ENCODE assay signal across 9 cellular contexts in genomic region chr7:41881313-41882130, GRCh38.
A peak's percentile ranks its signal among the peaks of the same experiment; 100 is the strongest.
DNase-seq lines count a peak whose midpoint lies in the region; ATAC-seq and TF ChIP-seq lines count a peak whose summit lies in the region.
"Had no signal": no experiment of that assay in that cellular context is flagged by ENCODE, and none has a peak within 500 bp of the region (broad histone marks: within the 10 kb centered on the region; RNA-seq: fewer than 3 reads in every experiment).

No MANE protein-coding gene starts in this region.

- H3K27ac Mint-ChIP-seq in activated CD4-positive, alpha-beta T cell treated with anti-CD3 and anti-CD28 coated beads, Interleukin-2, amount 10 ng/mL, durations not matched to agents 7 days and 5 days = peak overlapping the region; percentile 96
- no peak overlapping the region; the same call in 1 of the 2 replicates for H3K27ac Mint-ChIP-seq in GM23338

- peak; percentile 34 for DNase-seq in activated gamma-delta T cell treated with Interleukin-2 at 50 U/mL for 16 hours
- no peak for DNase-seq in activated gamma-delta T cell (lab: John Stamatoyannopoulos, UW)
- peak; percentile 68 for DNase-seq in activated CD4-positive, alpha-beta T cell treated with anti-CD3 and anti-CD28 coated beads, Interleukin-2, amount 10 ng/mL, durations not matched to agents 7 days and 5 days
- peak; percentile 56 to 79 (median 57) for DNase-seq in stimulated activated CD4-positive, alpha-beta T cell treated with anti-CD3 and anti-CD28 coated beads, TNF-alpha, amount 100 ng/mL, for 48 hours (ENCODE audit: low read depth in 3 of 3)
- DNase-seq in NCI-H510A (lab: John Stamatoyannopoulos, UW) = no peak
- no peak for DNase-seq in GM23338 (ENCODE audit: low spot score)

- TF ChIP-seq EP300 in gastroesophageal sphincter (IDR thresholded peaks at IDR 0.05) = no peak

- no peak overlapping the region for H3K4me2 ChIP-seq in GM23338
- H3K4me2 ChIP-seq: A549 had no signal

- H2AFZ ChIP-seq in GM23338 = no peak overlapping the region

- CTCF ChIA-PET in activated CD4-positive, alpha-beta T cell treated with anti-CD3 and anti-CD28 coated beads, Interleukin-2, amount 10 ng/mL, durations not matched to agents 7 days and 5 days (lab: Charles Lee) = interaction anchor here (1.1 to 1.4 kb wide), 2 partner anchors 11 to 62 kb away, joined by 3 to 4 read pairs; no protein-coding TSS in a partner anchor

- no peak for TF ChIP-seq CTCF in gastroesophageal sphincter (IDR thresholded peaks at IDR 0.05)
- no peak for TF ChIP-seq CTCF in GM23338 (conservative IDR thresholded peaks at IDR 0.05; ENCODE audit: low read depth in 2 of 2)

- ATAC-seq in HG03520 (IDR thresholded peaks at IDR 0.05; ENCODE audit: unreplicated experiment) (peak; percentile 97), gastroesophageal sphincter (peak; percentile 59), GM23338 (no peak)
- ATAC-seq: A549 had no signal

- H3K4me3 ChIP-seq in gastroesophageal sphincter = no peak overlapping the region
- no peak overlapping the region for H3K4me3 ChIP-seq in GM23338
- H3K4me3 ChIP-seq: A549 had no signal

- H3K79me2 ChIP-seq in GM23338 (replicated peaks; ENCODE audit: insufficient read depth) = no peaks in the 10 kb centered on the region

- 73 to 96% methylated on average over 8 to 13 of the region's 13 CpGs for WGBS in gastroesophageal sphincter (ENCODE audit: low coverage in 1 of 2), 2 donors

- H3K27me3 ChIP-seq in gastroesophageal sphincter = no peaks in the 10 kb centered on the region
- H3K27me3 ChIP-seq in GM23338 (ENCODE audit: insufficient read depth) = no peaks in the 10 kb centered on the region

- H3K4me1 ChIP-seq in gastroesophageal sphincter (peaks cover 0 to 17% (median 10%) of the 10 kb centered on the region in 3 donors), GM23338 (ENCODE audit: insufficient read depth) (peaks cover 4% of the 10 kb centered on the region; the same call in 1 of the 2 replicates)
- H3K4me1 ChIP-seq: A549 had no signal

- peaks cover 19% of the 10 kb centered on the region for H3K9me3 Mint-ChIP-seq in activated CD4-positive, alpha-beta T cell treated with anti-CD3 and anti-CD28 coated beads, Interleukin-2, amount 10 ng/mL, durations not matched to agents 7 days and 5 days
- no peaks in the 10 kb centered on the region for H3K9me3 Mint-ChIP-seq in GM23338

- H3K4me1 Mint-ChIP-seq in activated CD4-positive, alpha-beta T cell treated with anti-CD3 and anti-CD28 coated beads, Interleukin-2, amount 10 ng/mL, durations not matched to agents 7 days and 5 days = peaks cover 29% of the 10 kb centered on the region
- H3K4me1 Mint-ChIP-seq in GM23338 = peaks cover 6% of the 10 kb centered on the region; the same call in 2 of the 3 replicates

- 0 out of 2 replicates have a peak, but pooled peaks cover 8% of the 10 kb centered on the region for H3K9me2 ChIP-seq in GM23338 (ENCODE audit: insufficient read depth)

- no peak for TF ChIP-seq POLR2A in gastroesophageal sphincter (IDR thresholded peaks at IDR 0.05)

- no peaks in the 10 kb centered on the region for H3K27me3 Mint-ChIP-seq in activated CD4-positive, alpha-beta T cell treated with anti-CD3 and anti-CD28 coated beads, Interleukin-2, amount 10 ng/mL, durations not matched to agents 7 days and 5 days
- peaks cover 4% of the 10 kb centered on the region for H3K27me3 Mint-ChIP-seq in GM23338 (ENCODE audit: insufficient read depth, low read depth, poor library complexity)

- peaks cover 19% of the 10 kb centered on the region for H3K36me3 Mint-ChIP-seq in activated CD4-positive, alpha-beta T cell treated with anti-CD3 and anti-CD28 coated beads, Interleukin-2, amount 10 ng/mL, durations not matched to agents 7 days and 5 days (ENCODE audit: low read depth)
- no peaks in the 10 kb centered on the region for H3K36me3 Mint-ChIP-seq in GM23338 (ENCODE audit: low read depth)

- no peaks in the 10 kb centered on the region for H4K20me1 ChIP-seq in GM23338 (replicated peaks; ENCODE audit: insufficient read depth)

- H3K4me3 Mint-ChIP-seq in activated CD4-positive, alpha-beta T cell treated with anti-CD3 and anti-CD28 coated beads, Interleukin-2, amount 10 ng/mL, durations not matched to agents 7 days and 5 days = peak overlapping the region; percentile 55
- no peak overlapping the region for H3K4me3 Mint-ChIP-seq in GM23338

- H3K36me3 ChIP-seq in gastroesophageal sphincter = no peaks in the 10 kb centered on the region
- no peaks in the 10 kb centered on the region; the same call in 1 of the 2 replicates for H3K36me3 ChIP-seq in GM23338 (ENCODE audit: insufficient read depth)

- POLR2A ChIA-PET in activated CD4-positive, alpha-beta T cell treated with anti-CD3 and anti-CD28 coated beads, Interleukin-2, amount 10 ng/mL, durations not matched to agents 7 days and 5 days (lab: Charles Lee) = no interaction called here

- H3K27ac ChIP-seq in gastroesophageal sphincter = no peak overlapping the region
- no peak overlapping the region for H3K27ac ChIP-seq in GM23338 (ENCODE audit: low read depth)
- H3K27ac ChIP-seq: A549 had no signal

- no peaks in the 10 kb centered on the region for H3K9me3 ChIP-seq in gastroesophageal sphincter
- H3K9me3 ChIP-seq: A549 had no signal

- no peaks in the 10 kb centered on the region for H3F3A ChIP-seq in GM23338 (replicated peaks; ENCODE audit: low read depth)

TF ChIP-seq in GM23338, 12 proteins besides CTCF, POLR2A, EP300 and RAD21 (continues in another document):
- TF ChIP-seq ZNF331 (CRISPR knock-in tag; IDR thresholded peaks at IDR 0.05; ENCODE audit: low read depth) (no peak), NANOG (IDR thresholded peaks at IDR 0.05; ENCODE audit: borderline replicate concordance) (no peak), EZH2 (IDR thresholded peaks at IDR 0.05; ENCODE audit: low read depth, unreplicated experiment) (no peak), CREB1 (CRISPR knock-in tag; IDR thresholded peaks at IDR 0.05; ENCODE audit: low read depth) (no peak)
- TF ChIP-seq, protein P1, sequence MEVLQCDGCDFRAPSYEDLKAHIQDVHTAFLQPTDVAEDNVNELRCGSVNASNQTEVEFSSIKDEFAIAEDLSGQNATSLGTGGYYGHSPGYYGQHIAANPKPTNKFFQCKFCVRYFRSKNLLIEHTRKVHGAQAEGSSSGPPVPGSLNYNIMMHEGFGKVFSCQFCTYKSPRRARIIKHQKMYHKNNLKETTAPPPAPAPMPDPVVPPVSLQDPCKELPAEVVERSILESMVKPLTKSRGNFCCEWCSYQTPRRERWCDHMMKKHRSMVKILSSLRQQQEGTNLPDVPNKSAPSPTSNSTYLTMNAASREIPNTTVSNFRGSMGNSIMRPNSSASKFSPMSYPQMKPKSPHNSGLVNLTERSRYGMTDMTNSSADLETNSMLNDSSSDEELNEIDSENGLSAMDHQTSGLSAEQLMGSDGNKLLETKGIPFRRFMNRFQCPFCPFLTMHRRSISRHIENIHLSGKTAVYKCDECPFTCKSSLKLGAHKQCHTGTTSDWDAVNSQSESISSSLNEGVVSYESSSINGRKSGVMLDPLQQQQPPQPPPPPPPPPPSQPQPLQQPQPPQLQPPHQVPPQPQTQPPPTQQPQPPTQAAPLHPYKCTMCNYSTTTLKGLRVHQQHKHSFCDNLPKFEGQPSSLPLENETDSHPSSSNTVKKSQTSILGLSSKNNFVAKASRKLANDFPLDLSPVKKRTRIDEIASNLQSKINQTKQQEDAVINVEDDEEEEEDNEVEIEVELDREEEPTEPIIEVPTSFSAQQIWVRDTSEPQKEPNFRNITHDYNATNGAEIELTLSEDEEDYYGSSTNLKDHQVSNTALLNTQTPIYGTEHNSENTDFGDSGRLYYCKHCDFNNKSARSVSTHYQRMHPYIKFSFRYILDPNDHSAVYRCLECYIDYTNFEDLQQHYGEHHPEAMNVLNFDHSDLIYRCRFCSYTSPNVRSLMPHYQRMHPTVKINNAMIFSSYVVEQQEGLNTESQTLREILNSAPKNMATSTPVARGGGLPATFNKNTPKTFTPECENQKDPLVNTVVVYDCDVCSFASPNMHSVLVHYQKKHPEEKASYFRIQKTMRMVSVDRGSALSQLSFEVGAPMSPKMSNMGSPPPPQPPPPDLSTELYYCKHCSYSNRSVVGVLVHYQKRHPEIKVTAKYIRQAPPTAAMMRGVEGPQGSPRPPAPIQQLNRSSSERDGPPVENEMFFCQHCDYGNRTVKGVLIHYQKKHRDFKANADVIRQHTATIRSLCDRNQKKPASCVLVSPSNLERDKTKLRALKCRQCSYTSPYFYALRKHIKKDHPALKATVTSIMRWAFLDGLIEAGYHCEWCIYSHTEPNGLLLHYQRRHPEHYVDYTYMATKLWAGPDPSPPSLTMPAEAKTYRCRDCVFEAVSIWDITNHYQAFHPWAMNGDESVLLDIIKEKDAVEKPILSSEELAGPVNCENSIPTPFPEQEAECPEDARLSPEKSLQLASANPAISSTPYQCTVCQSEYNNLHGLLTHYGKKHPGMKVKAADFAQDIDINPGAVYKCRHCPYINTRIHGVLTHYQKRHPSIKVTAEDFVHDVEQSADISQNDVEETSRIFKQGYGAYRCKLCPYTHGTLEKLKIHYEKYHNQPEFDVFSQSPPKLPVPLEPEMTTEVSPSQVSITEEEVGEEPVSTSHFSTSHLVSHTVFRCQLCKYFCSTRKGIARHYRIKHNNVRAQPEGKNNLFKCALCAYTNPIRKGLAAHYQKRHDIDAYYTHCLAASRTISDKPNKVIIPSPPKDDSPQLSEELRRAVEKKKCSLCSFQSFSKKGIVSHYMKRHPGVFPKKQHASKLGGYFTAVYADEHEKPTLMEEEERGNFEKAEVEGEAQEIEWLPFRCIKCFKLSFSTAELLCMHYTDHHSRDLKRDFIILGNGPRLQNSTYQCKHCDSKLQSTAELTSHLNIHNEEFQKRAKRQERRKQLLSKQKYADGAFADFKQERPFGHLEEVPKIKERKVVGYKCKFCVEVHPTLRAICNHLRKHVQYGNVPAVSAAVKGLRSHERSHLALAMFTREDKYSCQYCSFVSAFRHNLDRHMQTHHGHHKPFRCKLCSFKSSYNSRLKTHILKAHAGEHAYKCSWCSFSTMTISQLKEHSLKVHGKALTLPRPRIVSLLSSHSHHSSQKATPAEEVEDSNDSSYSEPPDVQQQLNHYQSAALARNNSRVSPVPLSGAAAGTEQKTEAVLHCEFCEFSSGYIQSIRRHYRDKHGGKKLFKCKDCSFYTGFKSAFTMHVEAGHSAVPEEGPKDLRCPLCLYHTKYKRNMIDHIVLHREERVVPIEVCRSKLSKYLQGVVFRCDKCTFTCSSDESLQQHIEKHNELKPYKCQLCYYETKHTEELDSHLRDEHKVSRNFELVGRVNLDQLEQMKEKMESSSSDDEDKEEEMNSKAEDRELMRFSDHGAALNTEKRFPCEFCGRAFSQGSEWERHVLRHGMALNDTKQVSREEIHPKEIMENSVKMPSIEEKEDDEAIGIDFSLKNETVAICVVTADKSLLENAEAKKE (CRISPR knock-in tag; IDR thresholded peaks at IDR 0.05) = no peak
- TF ChIP-seq, protein P2, sequence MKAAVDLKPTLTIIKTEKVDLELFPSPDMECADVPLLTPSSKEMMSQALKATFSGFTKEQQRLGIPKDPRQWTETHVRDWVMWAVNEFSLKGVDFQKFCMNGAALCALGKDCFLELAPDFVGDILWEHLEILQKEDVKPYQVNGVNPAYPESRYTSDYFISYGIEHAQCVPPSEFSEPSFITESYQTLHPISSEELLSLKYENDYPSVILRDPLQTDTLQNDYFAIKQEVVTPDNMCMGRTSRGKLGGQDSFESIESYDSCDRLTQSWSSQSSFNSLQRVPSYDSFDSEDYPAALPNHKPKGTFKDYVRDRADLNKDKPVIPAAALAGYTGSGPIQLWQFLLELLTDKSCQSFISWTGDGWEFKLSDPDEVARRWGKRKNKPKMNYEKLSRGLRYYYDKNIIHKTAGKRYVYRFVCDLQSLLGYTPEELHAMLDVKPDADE (IDR thresholded peaks at IDR 0.05) = no peak

Comparison
In these comparisons a context has a peak if more than half of its experiments do, and no peak if none do; other contexts are left out.
1. DNase-seq: peak in activated gamma-delta T cell treated with Interleukin-2 at 50 U/mL for 16 hours (single experiment), activated CD4-positive, alpha-beta T cell treated with anti-CD3 and anti-CD28 coated beads, Interleukin-2, amount 10 ng/mL, durations not matched to agents 7 days and 5 days (single experiment) and stimulated activated CD4-positive, alpha-beta T cell treated with anti-CD3 and anti-CD28 coated beads, TNF-alpha, amount 100 ng/mL, for 48 hours (3 of 3); none in activated gamma-delta T cell (single experiment), NCI-H510A (single experiment) and GM23338 (single experiment).